ENCODE assay signal across 10 cellular contexts in genomic region chr1:160637821-160638539, GRCh38. TPM values are rescaled to one million over a fixed set of nuclear protein-coding genes. Genes with fewer than 3 reads are reported as not detected.
DNase-seq lines count a peak whose midpoint lies in the region; ATAC-seq and TF ChIP-seq lines count a peak whose summit lies in the region.
"Had no signal": no experiment of that assay in that cellular context is flagged by ENCODE, and none has a peak within 500 bp of the region (broad histone marks: within the 10 kb centered on the region; RNA-seq: fewer than 3 reads in every experiment).

No MANE protein-coding gene starts in this region.

- POLR2A ChIA-PET in activated CD8-positive, alpha-beta T cell treated with anti-CD3 and anti-CD28 coated beads, Interleukin-2, amount 10 ng/mL, durations not matched to agents 7 days and 5 days (lab: Charles Lee), result interaction anchor here (0.7 to 1.2 kb wide), 3 partner anchors 9 to 25 kb away, joined by 3 to 7 read pairs (median 3); partner anchors contain the start of gene SLAMF1

- H3K36me3 ChIP-seq in mesendoderm (ENCODE audit: control insufficient read depth, insufficient read depth, low read length), result no peaks in the 10 kb centered on the region
- H3K36me3 ChIP-seq: WERI-Rb-1 had no signal

- no peaks in the 10 kb centered on the region for H3K27me3 ChIP-seq in mesendoderm (ENCODE audit: insufficient read depth, low read length, poor library complexity)

- peak overlapping the region; percentile 86 for H3K27ac ChIP-seq in mesendoderm (ENCODE audit: low read depth, low read length)
- H3K27ac ChIP-seq: WERI-Rb-1 had no signal

- H2BK5ac ChIP-seq in mesendoderm (ENCODE audit: low read length), result peak overlapping the region; percentile 100

- H3K9me3 Mint-ChIP-seq in activated CD8-positive, alpha-beta T cell treated with anti-CD3 and anti-CD28 coated beads, Interleukin-2, amount 10 ng/mL, durations not matched to agents 7 days and 5 days (ENCODE audit: insufficient read depth), result no peaks in the 10 kb centered on the region
- H3K9me3 Mint-ChIP-seq in Calu3 (ENCODE audit: low read depth, unreplicated experiment), result no peaks in the 10 kb centered on the region

- no peaks in the 10 kb centered on the region for H3K79me2 ChIP-seq in mesendoderm (ENCODE audit: control insufficient read depth, insufficient read depth, low read length)

- H3K4me1 Mint-ChIP-seq in activated CD8-positive, alpha-beta T cell treated with anti-CD3 and anti-CD28 coated beads, Interleukin-2, amount 10 ng/mL, durations not matched to agents 7 days and 5 days (ENCODE audit: low read depth), result peaks cover 92% of the 10 kb centered on the region
- H3K4me1 Mint-ChIP-seq in Calu3 (ENCODE audit: low read depth, unreplicated experiment), result peaks cover 8% of the 10 kb centered on the region

- no peak overlapping the region for H3K4me3 ChIP-seq in mesendoderm (ENCODE audit: low read length)

- H4K8ac ChIP-seq in mesendoderm (ENCODE audit: low read depth, low read length), result no peak overlapping the region

- peak overlapping the region; percentile 91 for H3K56ac ChIP-seq in mesendoderm (ENCODE audit: low read length)

- peak; percentile 42 for ATAC-seq in GM21723 (IDR thresholded peaks at IDR 0.05; ENCODE audit: unreplicated experiment)
- peak; percentile 60 for ATAC-seq in activated CD8-positive, alpha-beta T cell treated with anti-CD3 and anti-CD28 coated beads, Interleukin-2, amount 10 ng/mL, durations not matched to agents 7 days and 5 days

- peak overlapping the region; percentile 84 for H4K5ac ChIP-seq in mesendoderm (ENCODE audit: low read length)

- CTCF ChIA-PET in activated CD8-positive, alpha-beta T cell treated with anti-CD3 and anti-CD28 coated beads, Interleukin-2, amount 10 ng/mL, durations not matched to agents 7 days and 5 days (lab: Charles Lee), result interaction anchor here (0.7 to 1.0 kb wide), 3 partner anchors 8 to 35 kb away, joined by 3 to 5 read pairs (median 3); partner anchors contain the start of gene SLAMF1
- CTCF ChIA-PET in Calu3 (lab: Charles Lee), result no interaction called here

- no CpG with 5 or more reads among the region's 5 CpGs for WGBS in mesendoderm (ENCODE audit: extremely low coverage, insufficient coverage, low lambda C conversion rate)

- DNase-seq in EL, result peak; percentile 53
- DNase-seq in activated CD8-positive, alpha-beta T cell treated with anti-CD3 and anti-CD28 coated beads, Interleukin-2, amount 10 ng/mL, durations not matched to agents 7 days and 5 days, result peak; percentile 82
- DNase-seq in mesendoderm, result peak; percentile 88
- no peak for DNase-seq in NCI-H524 (lab: John Stamatoyannopoulos, UW)
- no peak for DNase-seq in Calu3
- DNase-seq in cerebellum (ENCODE audit: low spot score), result no peak
- DNase-seq in T1000 (lab: John Stamatoyannopoulos, UW), result no peak
- DNase-seq: NCI-H2029, WERI-Rb-1 had no signal

- intact Hi-C loops in Calu3 (cut with micrococcal nuclease; ENCODE audit: unreplicated experiment), result no loop called here

- H2BK120ac ChIP-seq in mesendoderm (ENCODE audit: low read depth, low read length), result no peak overlapping the region

- H3K4me3 Mint-ChIP-seq in activated CD8-positive, alpha-beta T cell treated with anti-CD3 and anti-CD28 coated beads, Interleukin-2, amount 10 ng/mL, durations not matched to agents 7 days and 5 days, result peak overlapping the region; percentile 71
- no peak overlapping the region for H3K4me3 Mint-ChIP-seq in Calu3 (ENCODE audit: low read depth, unreplicated experiment)

- peaks cover 23% of the 10 kb centered on the region for H3K4me1 ChIP-seq in mesendoderm (ENCODE audit: control insufficient read depth, low read depth, low read length)

- H3K9ac ChIP-seq in mesendoderm (ENCODE audit: low read length), result peak overlapping the region; percentile 60

- no TSS peak for BruUV-seq in Calu3 (replicated peaks; lab: Mats Ljungman, UMichigan)

- H3K27ac Mint-ChIP-seq in activated CD8-positive, alpha-beta T cell treated with anti-CD3 and anti-CD28 coated beads, Interleukin-2, amount 10 ng/mL, durations not matched to agents 7 days and 5 days, result peak overlapping the region; percentile 90
- H3K27ac Mint-ChIP-seq in Calu3 (ENCODE audit: unreplicated experiment), result no peak overlapping the region

- peaks cover 85% of the 10 kb centered on the region for H3K36me3 Mint-ChIP-seq in activated CD8-positive, alpha-beta T cell treated with anti-CD3 and anti-CD28 coated beads, Interleukin-2, amount 10 ng/mL, durations not matched to agents 7 days and 5 days (ENCODE audit: low read depth)
- no peaks in the 10 kb centered on the region for H3K36me3 Mint-ChIP-seq in Calu3 (ENCODE audit: insufficient read depth, unreplicated experiment)

- no peak for TF ChIP-seq CTCF in Calu3 (IDR thresholded peaks at IDR 0.05; ENCODE audit: unreplicated experiment)

- peak overlapping the region; percentile 98 for H3K4ac ChIP-seq in mesendoderm (ENCODE audit: low read depth, low read length)

- no peak overlapping the region for H2BK15ac ChIP-seq in mesendoderm (replicated peaks; ENCODE audit: low read depth)

- H3K18ac ChIP-seq in mesendoderm (ENCODE audit: low read length), result peak overlapping the region; percentile 97

- H2AK5ac ChIP-seq in mesendoderm (ENCODE audit: low read length), result peak overlapping the region; percentile 99

- H3K4me2 ChIP-seq in mesendoderm (ENCODE audit: low read length), result no peak overlapping the region

- no peaks in the 10 kb centered on the region for H3K79me1 ChIP-seq in mesendoderm (ENCODE audit: low read length)

- no peaks in the 10 kb centered on the region for H3K27me3 Mint-ChIP-seq in activated CD8-positive, alpha-beta T cell treated with anti-CD3 and anti-CD28 coated beads, Interleukin-2, amount 10 ng/mL, durations not matched to agents 7 days and 5 days (ENCODE audit: low read depth)
- peaks cover 50% of the 10 kb centered on the region for H3K27me3 Mint-ChIP-seq in Calu3 (ENCODE audit: unreplicated experiment)

- no peak overlapping the region for H3K23ac ChIP-seq in mesendoderm (ENCODE audit: low read length)

RNA-seq across cellular contexts. Expression of gene SLAMF1, which starts 8.9 kb away (rescaled TPM):
- 10 to 100 TPM; 48.5 to 50.1 TPM for total RNA-seq in activated CD8-positive, alpha-beta T cell treated with anti-CD3 and anti-CD28 coated beads, Interleukin-2, amount 10 ng/mL, durations not matched to agents 7 days and 5 days
- 0.10 TPM for polyA plus RNA-seq in mesendoderm (2013, experiment 1 of 2)
- 0.11 TPM for polyA plus RNA-seq in mesendoderm (2013, experiment 2 of 2)
- total RNA-seq in Calu3 (2022) (not detected in 2 replicates), cerebellum (not detected)

RNA-seq across cellular contexts. Expression of gene CD84, which starts 58.7 kb away (rescaled TPM):
- total RNA-seq in activated CD8-positive, alpha-beta T cell treated with anti-CD3 and anti-CD28 coated beads, Interleukin-2, amount 10 ng/mL, durations not matched to agents 7 days and 5 days, result 10 to 100 TPM; 14.0 to 15.4 TPM
- polyA plus RNA-seq in mesendoderm (2013, experiment 1 of 2), result not detected
- not detected for polyA plus RNA-seq in mesendoderm (2013, experiment 2 of 2)
- total RNA-seq in Calu3 (2022) (not detected in 2 replicates), cerebellum (2.1 TPM)

Comparison
In these comparisons a context has a peak if more than half of its experiments do, and no peak if none do; other contexts are left out.
1. DNase-seq: peak in EL (single experiment), activated CD8-positive, alpha-beta T cell treated with anti-CD3 and anti-CD28 coated beads, Interleukin-2, amount 10 ng/mL, durations not matched to agents 7 days and 5 days (single experiment) and mesendoderm (single experiment); none in NCI-H524 (0 of 2), Calu3 (single experiment), cerebellum (single experiment) and T1000 (single experiment).
2. RNA of gene SLAMF1, which starts 8.9 kb away (total RNA-seq): 48.5 to 50.1 TPM in activated CD8-positive, alpha-beta T cell treated with anti-CD3 and anti-CD28 coated beads, Interleukin-2, amount 10 ng/mL, durations not matched to agents 7 days and 5 days; not detected in cerebellum (single experiment) and not detected in Calu3; every median in the first group is over 10 times any median in the second.